Comparison of ENCODE assay signal across 10 cellular contexts in genomic region chr2:213022987-213023386, GRCh38.
DNase-seq lines count a peak whose midpoint lies in the region; ATAC-seq and TF ChIP-seq lines count a peak whose summit lies in the region.
"Had no signal": no experiment of that assay in that cellular context is flagged by ENCODE, and none has a peak within 500 bp of the region (broad histone marks: within the 10 kb centered on the region; RNA-seq: fewer than 3 reads in every experiment).

No MANE protein-coding gene starts in this region.

- TF ChIP-seq POLR2A in GM19099 (IDR thresholded peaks at IDR 0.05; ENCODE audit: extremely low read depth, insufficient read length, low read depth): peak; percentile 20

- DNase-seq in GM06990 (ENCODE audit: extremely low read depth, insufficient read length) (peak; percentile 72), NCI-H1417 treated with DMSO at 0.1 percent for 48 hours (lab: John Stamatoyannopoulos, UW) (no peak), right atrium auricular region (ENCODE audit: low spot score) (no peak), kidney tubule cell (ENCODE audit: low spot score) (no peak)
- no peak for DNase-seq in effector CD4-positive, alpha-beta T cell
- DNase-seq: AML-193, OCI-M1 had no signal

- H3K27me3 ChIP-seq in GM06990 (replicated peaks; ENCODE audit: control insufficient read depth, insufficient read depth, low read length) (no peaks in the 10 kb centered on the region), right atrium auricular region (no peaks in the 10 kb centered on the region)

- TF ChIP-seq CTCF in GM06990 (IDR thresholded peaks at IDR 0.05; ENCODE audit: insufficient read depth, low read length, poor library complexity, severe bottlenecking) (no peak), right atrium auricular region (IDR thresholded peaks at IDR 0.05) (no peak)

- no peaks in the 10 kb centered on the region for H3K4me1 ChIP-seq in right atrium auricular region

- no peak overlapping the region for H3K4me3 ChIP-seq in GM06990 (replicated peaks; ENCODE audit: low read depth, low read length)
- no peak overlapping the region for H3K4me3 ChIP-seq in right atrium auricular region

- ATAC-seq in HG02623 (IDR thresholded peaks at IDR 0.05; ENCODE audit: unreplicated experiment): peak; percentile 68
- peak; percentile 63 for ATAC-seq in HG03460 (IDR thresholded peaks at IDR 0.05; ENCODE audit: unreplicated experiment)

- no peaks in the 10 kb centered on the region for H3K9me3 ChIP-seq in right atrium auricular region

- H3K36me3 ChIP-seq in GM06990 (ENCODE audit: control insufficient read depth, insufficient read depth, low read length) (no peaks in the 10 kb centered on the region), right atrium auricular region (peaks cover 7% of the 10 kb centered on the region)

- no peak overlapping the region for H3K27ac ChIP-seq in right atrium auricular region
